Comparison of ENCODE assay signal across 10 cellular contexts in genomic region chr6:35453236-35453635, GRCh38. TPM values are rescaled to one million over a fixed set of nuclear protein-coding genes. Genes with fewer than 3 reads are reported as not detected.
DNase-seq lines count a peak whose midpoint lies in the region; FAIRE-seq and TF ChIP-seq lines count a peak whose summit lies in the region.
"Had no signal": no experiment of that assay in that cellular context is flagged by ENCODE, and none has a peak within 500 bp of the region (broad histone marks: within the 10 kb centered on the region; RNA-seq: fewer than 3 reads in every experiment).

No MANE protein-coding gene starts in this region.

- no peaks in the 10 kb centered on the region for H3K9me3 Mint-ChIP-seq in progenitor cell of endocrine pancreas (ENCODE audit: low read depth)

- peaks cover 8% of the 10 kb centered on the region; the same call in 1 of the 2 replicates for H3K23me2 ChIP-seq in H1 (ENCODE audit: low read depth, low read length)

- H4K8ac ChIP-seq in H1 (ENCODE audit: extremely low read depth, insufficient read depth, low read length): no peak overlapping the region

- H3K4me3 ChIP-seq in GM08714 (ENCODE audit: low read length) (peak overlapping the region; percentile 93; the same call in 1 of the 2 replicates), OCI-LY1 (ENCODE audit: low read depth, low read length, poor library complexity, severe bottlenecking) (peak overlapping the region; percentile 73), H1 (ENCODE audit: extremely low read depth in 1 of 4, insufficient read depth in 2 of 4, low read depth in 3 of 4, low read length in 4 of 4) (peak overlapping the region in 3 of 4 experiments; percentile 53 to 67 (median 65); a peak in 5 of 8 replicates)

- H4K20me1 ChIP-seq in OCI-LY1 (ENCODE audit: insufficient read depth, low read length) (no peaks in the 10 kb centered on the region), H1 (replicated peaks in 1 of 2; ENCODE audit: control insufficient read depth in 1 of 2, insufficient read depth in 2 of 2, low read length in 2 of 2) (peaks cover 0 to 6% of the 10 kb centered on the region in 2 experiments)

- no peak for TF ChIP-seq EP300 in H1 (IDR thresholded peaks at IDR 0.05; ENCODE audit: borderline replicate concordance in 1 of 2, low read depth in 2 of 2, low read length in 2 of 2)

- H3K9me3 ChIP-seq in OCI-LY1 (ENCODE audit: low read length) (no peaks in the 10 kb centered on the region), H1 (ENCODE audit: insufficient read depth in 2 of 2, low read depth in 1 of 2, low read length in 1 of 2) (no peaks in the 10 kb centered on the region; a peak in 1 of 4 replicates)

- no peak overlapping the region for H4K91ac ChIP-seq in H1 (replicated peaks; ENCODE audit: insufficient read length, low read length)

- no peak overlapping the region for H4K5ac ChIP-seq in H1 (ENCODE audit: insufficient read length, low read depth, low read length)

- H3K4me1 ChIP-seq in OCI-LY1 (ENCODE audit: insufficient read depth, low read length, severe bottlenecking) (peaks cover 25% of the 10 kb centered on the region), H1 (replicated peaks in 1 of 4; ENCODE audit: control insufficient read depth in 3 of 4, insufficient read depth in 4 of 4, low read length in 3 of 4) (peaks cover 7 to 14% (median 10%) of the 10 kb centered on the region in 4 experiments; a peak in 6 of 7 replicates)

- no peak overlapping the region for H2BK12ac ChIP-seq in H1 (ENCODE audit: low read depth, low read length)

- H3K9ac ChIP-seq in OCI-LY1 (ENCODE audit: low read length) (peak overlapping the region; percentile 68; the same call in 1 of the 2 replicates), H1 (replicated peaks in 1 of 4; ENCODE audit: extremely low read depth in 1 of 4, low read depth in 3 of 4, low read length in 3 of 4) (peak overlapping the region in 1 of 4 experiments; percentile 6; a peak in 2 of 7 replicates)

- no peak overlapping the region for H2AFZ ChIP-seq in OCI-LY1 (ENCODE audit: low read length)
- no peak overlapping the region for H2AFZ ChIP-seq in H1 (ENCODE audit: low read length)

- no peak overlapping the region for H3K18ac ChIP-seq in H1 (ENCODE audit: extremely low read depth, low read length)

- CTCF ChIA-PET in H1 (lab: Charles Lee; ENCODE audit: partially characterized antibody): interaction anchor here (0.6 to 11.0 kb wide), 7 partner anchors 13 to 1360 kb away, joined by 3 to 161 read pairs (median 22); partner anchors contain the start of genes DEF6, PPARD and RPL10A

- no peak overlapping the region for H3K4ac ChIP-seq in H1 (replicated peaks; ENCODE audit: insufficient read length, low read depth, low read length)

- no peaks in the 10 kb centered on the region for H3F3A ChIP-seq in OCI-LY1 (ENCODE audit: insufficient read depth, low read length)

- peaks cover 12% of the 10 kb centered on the region for H3K4me1 Mint-ChIP-seq in progenitor cell of endocrine pancreas (ENCODE audit: low read depth)

- POLR2A ChIA-PET in H1 (lab: Charles Lee; ENCODE audit: partially characterized antibody): interaction anchor here (1.1 to 12.4 kb wide), 4 partner anchors 8 to 156 kb away, joined by 3 to 197 read pairs (median 3); partner anchors contain the start of genes DEF6 and RPL10A

- H3K27me3 Mint-ChIP-seq in progenitor cell of endocrine pancreas: peaks cover 21% of the 10 kb centered on the region

- H3K27ac ChIP-seq in OCI-LY1 (ENCODE audit: low read depth, low read length, poor library complexity, severe bottlenecking): no peak overlapping the region
- no peak overlapping the region for H3K27ac ChIP-seq in H1 (ENCODE audit: low read depth, low read length)

- no peak for DNase-seq in H1 (ENCODE audit: low read depth in 1 of 2, low spot score in 2 of 2)
- no peak for DNase-seq in progenitor cell of endocrine pancreas (ENCODE audit: low spot score, unreplicated experiment)
- no peak for DNase-seq in pons (ENCODE audit: low spot score)
- no peak for DNase-seq in T1000 (lab: John Stamatoyannopoulos, UW)
- DNase-seq in T-helper 9 cell: no peak
- DNase-seq in kidney glomerular epithelial cell (lab: John Stamatoyannopoulos, UW): no peak
- DNase-seq: NCI-H1436 treated with DMSO at 0.1 percent for 48 hours, retina had no signal

- no peak overlapping the region for H3K23ac ChIP-seq in H1 (ENCODE audit: insufficient read length)

- H3K9me2 ChIP-seq in OCI-LY1 (ENCODE audit: low read depth, low read length): no peaks in the 10 kb centered on the region

- TF ChIP-seq RAD21 in H1 (IDR thresholded peaks at IDR 0.05 in 1 of 2, conservative IDR thresholded peaks at IDR 0.05 in 1 of 2; ENCODE audit: low read depth in 2 of 2, low read length in 2 of 2): no peak

- no peak overlapping the region for H2BK5ac ChIP-seq in H1 (ENCODE audit: low read depth, low read length)

- H2AK5ac ChIP-seq in H1 (ENCODE audit: low read depth, low read length): no peak overlapping the region

- no peak overlapping the region for H2BK15ac ChIP-seq in H1 (ENCODE audit: low read length)

- no peak overlapping the region for H3K14ac ChIP-seq in H1 (ENCODE audit: insufficient read length)

- H3K36me3 ChIP-seq in OCI-LY1 (ENCODE audit: insufficient read depth, low read length) (peaks cover 6% of the 10 kb centered on the region; the same call in 1 of the 2 replicates), H1 (ENCODE audit: control insufficient read depth in 2 of 4, insufficient read depth in 4 of 4, low read length in 3 of 4) (peaks cover under 1 to 12% (median 2%) of the 10 kb centered on the region in 4 experiments; a peak in 5 of 8 replicates)

- peaks cover 11% of the 10 kb centered on the region for H3K36me3 Mint-ChIP-seq in progenitor cell of endocrine pancreas (ENCODE audit: insufficient read depth)

- H3K56ac ChIP-seq in H1 (replicated peaks; ENCODE audit: insufficient read length, low read depth, low read length): no peak overlapping the region

- H3K27me3 ChIP-seq in OCI-LY1 (ENCODE audit: insufficient read depth, low read length) (no peaks in the 10 kb centered on the region; the same call in 1 of the 2 replicates), H1 (replicated peaks in 1 of 4; ENCODE audit: control insufficient read depth in 3 of 4, extremely low read depth in 1 of 4, insufficient read depth in 3 of 4, low read length in 3 of 4) (no peaks in the 10 kb centered on the region)

- no peak for FAIRE-seq in H1 (lab: Jason Lieb, UNC)

- peak overlapping the region; percentile 64 for H3K4me3 Mint-ChIP-seq in progenitor cell of endocrine pancreas (ENCODE audit: low read depth)

- 71% methylated on average over 3 of the region's 3 CpGs; no CpG with 5 or more reads in 1 of the 2 experiments for WGBS in H1 (ENCODE audit: extremely low coverage in 1 of 2, insufficient coverage in 1 of 2, insufficient read length in 1 of 2, insufficient replicate concordance in 2 of 2, low coverage in 1 of 2, low lambda C conversion rate in 2 of 2, missing lambda C conversion rate in 1 of 2), 2 experiments

- H2BK120ac ChIP-seq in H1 (replicated peaks; ENCODE audit: low read depth, low read length): no peak overlapping the region

- TF ChIP-seq CTCF in OCI-LY1 (IDR thresholded peaks at IDR 0.05; ENCODE audit: low read length) (no peak), H1 (IDR thresholded peaks at IDR 0.05; ENCODE audit: control extremely low read depth in 1 of 3, insufficient read depth in 1 of 3, low read depth in 1 of 3, low read length in 3 of 3) (no peak), progenitor cell of endocrine pancreas (IDR thresholded peaks at IDR 0.05; ENCODE audit: unreplicated experiment) (no peak)

- H3K79me1 ChIP-seq in H1 (ENCODE audit: low read depth, low read length): no peaks in the 10 kb centered on the region; the same call in 1 of the 2 replicates

- H2BK20ac ChIP-seq in H1 (ENCODE audit: low read length): no peak overlapping the region

- no peak for TF ChIP-seq POLR2A in H1 (IDR thresholded peaks at IDR 0.05; ENCODE audit: control extremely low read depth in 1 of 2, low read depth in 2 of 2, low read length in 2 of 2)

- H3K79me2 ChIP-seq in OCI-LY1 (ENCODE audit: insufficient read depth, low read length) (no peaks in the 10 kb centered on the region), H1 (ENCODE audit: control insufficient read depth in 1 of 2, insufficient read depth in 2 of 2, low read length in 2 of 2) (no peaks in the 10 kb centered on the region)

- H3K4me2 ChIP-seq in OCI-LY1 (ENCODE audit: low read length) (peak overlapping the region; percentile 70), H1 (ENCODE audit: insufficient read depth in 1 of 2, low read depth in 2 of 2, low read length in 2 of 2) (peak overlapping the region; percentile 87 to 89)

- no peak overlapping the region for H3K27ac Mint-ChIP-seq in progenitor cell of endocrine pancreas

RNA-seq across cellular contexts. Expression of gene FANCE, which starts 1.1 kb away (rescaled TPM):
- 16.1 and 16.4 TPM in 2 replicates for total RNA-seq in H1 (2021; fragmentation: NEBNext Ultra II Directional; extraction: Animal tissue kit (Norgen Biotek cat#: 25700))
- 17.0 and 19.2 TPM in 2 replicates for polyA plus RNA-seq in H1 (2011; rRNA removed)
- polyA plus RNA-seq in H1 (2011; cell fraction: cytosol; rRNA removed): 19.6 TPM
- 21.5 TPM for polyA plus RNA-seq in H1 (2011; cell fraction: nucleus; rRNA removed)
- polyA plus RNA-seq in H1 (2012, experiment 1 of 2): 11.7 to 17.9 TPM (median 16.0 TPM) in 4 replicates
- polyA plus RNA-seq in H1 (2012, experiment 2 of 2): 22.8 TPM
- 8.4 TPM for polyA plus RNA-seq in H1 (2013, experiment 1 of 2)
- 8.7 TPM for polyA plus RNA-seq in H1 (2013, experiment 2 of 2)
- 17.3 and 24.8 TPM in 2 replicates for polyA minus RNA-seq in H1 (2011; rRNA and poly(A)+ RNA removed)
- polyA minus RNA-seq in H1 (2011; cell fraction: cytosol; rRNA and poly(A)+ RNA removed): 15.8 TPM
- polyA minus RNA-seq in H1 (2011; cell fraction: nucleus; rRNA and poly(A)+ RNA removed): 8.3 TPM
- total RNA-seq in progenitor cell of endocrine pancreas: 9.3 and 10.6 TPM in 2 replicates

RNA-seq across cellular contexts. Expression of gene RPL10A, which starts 15.0 kb away (rescaled TPM):
- 1,893 and 1,923 TPM in 2 replicates for total RNA-seq in H1 (2021; fragmentation: NEBNext Ultra II Directional; extraction: Animal tissue kit (Norgen Biotek cat#: 25700))
- 2,801 and 2,948 TPM in 2 replicates for polyA plus RNA-seq in H1 (2011; rRNA removed)
- 3,231 TPM for polyA plus RNA-seq in H1 (2011; cell fraction: cytosol; rRNA removed)
- polyA plus RNA-seq in H1 (2011; cell fraction: nucleus; rRNA removed): 2,819 TPM
- 2,565 to 3,012 TPM (median 2,684 TPM) in 4 replicates for polyA plus RNA-seq in H1 (2012, experiment 1 of 2)
- 2,057 TPM for polyA plus RNA-seq in H1 (2012, experiment 2 of 2)
- polyA plus RNA-seq in H1 (2013, experiment 1 of 2): 2,379 TPM
- polyA plus RNA-seq in H1 (2013, experiment 2 of 2): 2,280 TPM
- 958 and 1,373 TPM in 2 replicates for polyA minus RNA-seq in H1 (2011; rRNA and poly(A)+ RNA removed)
- polyA minus RNA-seq in H1 (2011; cell fraction: cytosol; rRNA and poly(A)+ RNA removed): 907 TPM
- polyA minus RNA-seq in H1 (2011; cell fraction: nucleus; rRNA and poly(A)+ RNA removed): 793 TPM
- total RNA-seq in progenitor cell of endocrine pancreas: 1,416 and 1,451 TPM in 2 replicates

RNA-seq across cellular contexts. Expression of gene TEAD3, which starts 43.6 kb away (rescaled TPM):
- total RNA-seq in H1 (2021; fragmentation: NEBNext Ultra II Directional; extraction: Animal tissue kit (Norgen Biotek cat#: 25700)): 27.0 and 28.7 TPM in 2 replicates
- polyA plus RNA-seq in H1 (2011; rRNA removed): 20.1 and 31.0 TPM in 2 replicates
- 21.2 TPM for polyA plus RNA-seq in H1 (2011; cell fraction: cytosol; rRNA removed)
- polyA plus RNA-seq in H1 (2011; cell fraction: nucleus; rRNA removed): 34.8 TPM
- 23.4 to 29.3 TPM (median 26.1 TPM) in 4 replicates for polyA plus RNA-seq in H1 (2012, experiment 1 of 2)
- polyA plus RNA-seq in H1 (2012, experiment 2 of 2): 22.5 TPM
- polyA plus RNA-seq in H1 (2013, experiment 1 of 2): 17.6 TPM
- 16.7 TPM for polyA plus RNA-seq in H1 (2013, experiment 2 of 2)
- 8.8 and 12.4 TPM in 2 replicates for polyA minus RNA-seq in H1 (2011; rRNA and poly(A)+ RNA removed)
- polyA minus RNA-seq in H1 (2011; cell fraction: cytosol; rRNA and poly(A)+ RNA removed): 9.2 TPM
- 9.6 TPM for polyA minus RNA-seq in H1 (2011; cell fraction: nucleus; rRNA and poly(A)+ RNA removed)
- 42.5 and 43.4 TPM in 2 replicates for total RNA-seq in progenitor cell of endocrine pancreas

RNA-seq across cellular contexts. Expression of gene TULP1, which starts 59.5 kb away (rescaled TPM):
- total RNA-seq in H1 (2021; fragmentation: NEBNext Ultra II Directional; extraction: Animal tissue kit (Norgen Biotek cat#: 25700)): 5.0 and 6.8 TPM in 2 replicates
- 3.2 and 4.4 TPM in 2 replicates for polyA plus RNA-seq in H1 (2011; rRNA removed)
- 4.1 TPM for polyA plus RNA-seq in H1 (2011; cell fraction: cytosol; rRNA removed)
- polyA plus RNA-seq in H1 (2011; cell fraction: nucleus; rRNA removed): 5.5 TPM
- polyA plus RNA-seq in H1 (2012, experiment 1 of 2): 4.6 to 5.8 TPM (median 5.4 TPM) in 4 replicates
- polyA plus RNA-seq in H1 (2012, experiment 2 of 2): 8.5 TPM
- 4.2 TPM for polyA plus RNA-seq in H1 (2013, experiment 1 of 2)
- polyA plus RNA-seq in H1 (2013, experiment 2 of 2): 4.4 TPM
- 0.32 and 2.4 TPM in 2 replicates for polyA minus RNA-seq in H1 (2011; rRNA and poly(A)+ RNA removed)
- 1.9 TPM for polyA minus RNA-seq in H1 (2011; cell fraction: cytosol; rRNA and poly(A)+ RNA removed)
- polyA minus RNA-seq in H1 (2011; cell fraction: nucleus; rRNA and poly(A)+ RNA removed): 4.6 TPM
- total RNA-seq in progenitor cell of endocrine pancreas: 0.22 TPM in 2 replicates
